ENCODE assay signal across 7 cellular contexts in genomic region chr14:33441633-33442032, GRCh38.
"Had no signal": no experiment of that assay in that cellular context is flagged by ENCODE, and none has a peak within 500 bp of the region (broad histone marks: within the 10 kb centered on the region; RNA-seq: fewer than 3 reads in every experiment).

No MANE protein-coding gene starts in this region.

- H3K9ac ChIP-seq: KMS-11 had no signal

- ATAC-seq: K562 had no signal

- DNase-seq: IMR-90, KBM-7, KG1 had no signal

- H3K4me2 ChIP-seq: KMS-11 had no signal

- H3K4me3 ChIP-seq: K562 had no signal

- FAIRE-seq: HTR-8/SVneo, K562 had no signal

- H3K27ac ChIP-seq: HL-60, KMS-11 had no signal
